In the genomic region with DNA sequence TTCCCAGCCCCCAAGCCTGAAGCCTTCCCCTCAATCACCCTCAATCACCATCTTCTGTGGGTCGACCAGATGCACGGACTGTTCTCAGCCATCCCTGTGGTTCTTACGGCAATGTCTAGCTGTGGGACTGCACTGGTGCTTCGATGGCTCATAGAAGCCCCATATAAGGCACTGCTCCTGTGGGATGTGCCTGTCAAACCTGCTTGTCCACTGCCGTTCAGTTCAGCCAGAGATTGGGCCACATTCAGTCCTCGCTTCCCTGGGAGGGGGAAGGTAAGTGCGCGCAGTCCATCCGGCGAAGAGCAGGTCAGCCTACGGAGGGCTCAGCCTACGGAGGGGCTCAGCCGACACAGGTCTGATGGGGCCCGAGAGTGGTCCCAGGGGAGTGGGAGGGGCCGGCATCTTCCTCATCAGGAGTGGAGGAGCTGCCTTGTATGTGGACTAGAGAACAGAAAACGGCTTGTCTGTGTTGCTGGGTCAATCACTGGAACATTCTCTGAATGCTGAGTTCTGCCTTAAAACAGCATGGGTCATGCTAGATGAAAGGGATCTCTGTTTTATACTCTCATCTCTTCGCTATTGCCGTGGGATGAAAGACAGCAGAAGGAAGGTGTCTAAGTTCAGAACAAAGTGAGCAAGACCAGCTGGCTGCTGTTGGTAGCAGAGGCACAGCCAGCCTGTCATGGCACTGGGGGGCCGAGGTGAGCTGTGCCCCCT, we compare ENCODE assay signal across 14 cellular contexts. TPM values are rescaled to one million over a fixed set of nuclear protein-coding genes. Genes with fewer than 3 reads are reported as not detected.
DNase-seq lines count a peak whose midpoint lies in the region; ATAC-seq and TF ChIP-seq lines count a peak whose summit lies in the region.
"Had no signal": no experiment of that assay in that cellular context is flagged by ENCODE, and none has a peak within 500 bp of the region (broad histone marks: within the 10 kb centered on the region; RNA-seq: fewer than 3 reads in every experiment).

A gene (plus strand): TSS at position 247 of the 717 bp plus-strand sequence. CDS start 11,409 bp downstream, outside the sequence.

- H3F3A ChIP-seq in PC-3 (ENCODE audit: low read length, unreplicated experiment), result no peaks in the 10 kb centered on the region

- H3K4me1 Mint-ChIP-seq in Calu3 (ENCODE audit: low read depth, unreplicated experiment) (peaks cover 30% of the 10 kb centered on the region), T-cell (no peaks in the 10 kb centered on the region)
- H3K4me1 Mint-ChIP-seq in natural killer cell treated with Interleukin-12 subunit alpha and Interleukin-12 subunit beta and Interleukin-15 and Interleukin-18, amount 100 ng/mL, for 72 hours (ENCODE audit: low read depth in 2 of 2), result no peaks in the 10 kb centered on the region

- H3K27me3 Mint-ChIP-seq in Calu3 (ENCODE audit: unreplicated experiment) (no peaks in the 10 kb centered on the region), T-cell (peaks cover 0 to 3% of the 10 kb centered on the region in 2 donors)
- peaks cover 6 to 10% of the 10 kb centered on the region in 2 donors for H3K27me3 Mint-ChIP-seq in natural killer cell treated with Interleukin-12 subunit alpha and Interleukin-12 subunit beta and Interleukin-15 and Interleukin-18, amount 100 ng/mL, for 72 hours

- TF ChIP-seq CTCF in Calu3 (IDR thresholded peaks at IDR 0.05; ENCODE audit: unreplicated experiment), result no peak
- no peak for TF ChIP-seq CTCF in PC-3 (conservative IDR thresholded peaks at IDR 0.05; ENCODE audit: low read depth, low read length)
- TF ChIP-seq CTCF in osteoblast (IDR thresholded peaks at IDR 0.05; ENCODE audit: extremely low read depth, low read depth, low read length), result no peak

- no peaks in the 10 kb centered on the region for H3K9me3 ChIP-seq in PC-3 (ENCODE audit: low read length)
- H3K9me3 ChIP-seq in osteoblast (ENCODE audit: low read depth, low read length), result no peaks in the 10 kb centered on the region
- H3K9me3 ChIP-seq: thoracic aorta had no signal

- H3K4me1 ChIP-seq in PC-3 (ENCODE audit: insufficient read depth, low read length) (peaks cover 10% of the 10 kb centered on the region), osteoblast (ENCODE audit: insufficient read depth, low read length) (no peaks in the 10 kb centered on the region)

- H3K27ac Mint-ChIP-seq in Calu3 (ENCODE audit: unreplicated experiment), result peak within 1 kb of the TSS; percentile 67
- no peak within 1 kb of the TSS for H3K27ac Mint-ChIP-seq in T-cell
- no peak within 1 kb of the TSS for H3K27ac Mint-ChIP-seq in natural killer cell treated with Interleukin-12 subunit alpha and Interleukin-12 subunit beta and Interleukin-15 and Interleukin-18, amount 100 ng/mL, for 72 hours
- H3K27ac Mint-ChIP-seq: progenitor cell of endocrine pancreas; T-helper 1 cell treated with Interleukin-12 subunit alpha and Interleukin-12 subunit beta and Interleukin-4 antibody, amounts not matched to agents 30 μg/mL and 1 μg/mL, for 36 hours had no signal

- intact Hi-C loops in Calu3 (cut with micrococcal nuclease; ENCODE audit: unreplicated experiment) (no loop called here), PC-3 (cut with micrococcal nuclease) (no loop called here)

- H3K9me3 Mint-ChIP-seq in Calu3 (ENCODE audit: low read depth, unreplicated experiment) (no peaks in the 10 kb centered on the region), T-cell (no peaks in the 10 kb centered on the region)
- H3K9me3 Mint-ChIP-seq in natural killer cell treated with Interleukin-12 subunit alpha and Interleukin-12 subunit beta and Interleukin-15 and Interleukin-18, amount 100 ng/mL, for 72 hours, result no peaks in the 10 kb centered on the region
- H3K9me3 Mint-ChIP-seq: T-helper 1 cell treated with Interleukin-12 subunit alpha and Interleukin-12 subunit beta and Interleukin-4 antibody, amounts not matched to agents 30 μg/mL and 1 μg/mL, for 36 hours had no signal

- no peaks in the 10 kb centered on the region for H3K36me3 ChIP-seq in PC-3 (ENCODE audit: low read depth, low read length)
- no peaks in the 10 kb centered on the region for H3K36me3 ChIP-seq in osteoblast (ENCODE audit: insufficient read depth, low read length)
- H3K36me3 ChIP-seq: thoracic aorta had no signal

- CTCF ChIA-PET in Calu3 (lab: Charles Lee) (interaction anchor here (0.5 to 1.0 kb wide), 2 partner anchors 69 to 373 kb away, joined by 3 to 7 read pairs; a partner anchor contains a TSS), PC-3 (lab: Charles Lee) (no interaction called here), T-cell (lab: Charles Lee) (no interaction called here)

- peak within 1 kb of the TSS; percentile 80 for H2AFZ ChIP-seq in PC-3 (ENCODE audit: low read length)
- no peak within 1 kb of the TSS for H2AFZ ChIP-seq in osteoblast (ENCODE audit: low read length)

- DNase-seq in Calu3, result peak; percentile 81
- DNase-seq in PC-3, result peak; percentile 91
- peak; percentile 60 for DNase-seq in foreskin melanocyte
- DNase-seq in osteoblast (ENCODE audit: insufficient read length, low spot score, missing footprints), result peak; percentile 75
- DNase-seq in T-cell, result no peak
- no peak for DNase-seq in natural killer cell treated with Interleukin-12 subunit alpha and Interleukin-12 subunit beta and Interleukin-15 and Interleukin-18, amount 100 ng/mL, for 72 hours (ENCODE audit: low spot score)
- no peak for DNase-seq in OCI-M2 (lab: John Stamatoyannopoulos, UW; ENCODE audit: unreplicated experiment)
- DNase-seq: DMS 273 treated with DMSO at 0.1 percent for 48 hours, erythroblast, NCI-H1092 had no signal

- H3K4me3 Mint-ChIP-seq in Calu3 (ENCODE audit: low read depth, unreplicated experiment) (peak within 1 kb of the TSS; percentile 72), T-cell (no peak within 1 kb of the TSS)
- no peak within 1 kb of the TSS for H3K4me3 Mint-ChIP-seq in natural killer cell treated with Interleukin-12 subunit alpha and Interleukin-12 subunit beta and Interleukin-15 and Interleukin-18, amount 100 ng/mL, for 72 hours
- H3K4me3 Mint-ChIP-seq: T-helper 1 cell treated with Interleukin-12 subunit alpha and Interleukin-12 subunit beta and Interleukin-4 antibody, amounts not matched to agents 30 μg/mL and 1 μg/mL, for 36 hours had no signal

- H3K4me3 ChIP-seq in PC-3 (ENCODE audit: low read length) (peak within 1 kb of the TSS; percentile 57), osteoblast (ENCODE audit: insufficient read depth, low read length) (no peak within 1 kb of the TSS)
- H3K4me3 ChIP-seq: thoracic aorta had no signal

- H3K36me3 Mint-ChIP-seq in Calu3 (ENCODE audit: insufficient read depth, unreplicated experiment) (peaks cover 16% of the 10 kb centered on the region), T-cell (no peaks in the 10 kb centered on the region)
- no peaks in the 10 kb centered on the region for H3K36me3 Mint-ChIP-seq in natural killer cell treated with Interleukin-12 subunit alpha and Interleukin-12 subunit beta and Interleukin-15 and Interleukin-18, amount 100 ng/mL, for 72 hours

- no peak within 1 kb of the TSS for H3K27ac ChIP-seq in PC-3 (ENCODE audit: low read length)
- H3K27ac ChIP-seq in osteoblast (ENCODE audit: low read depth, low read length), result no peak within 1 kb of the TSS
- H3K27ac ChIP-seq: thoracic aorta had no signal

- H4K20me1 ChIP-seq in PC-3 (ENCODE audit: low read length) (no peaks in the 10 kb centered on the region), osteoblast (ENCODE audit: insufficient read depth, low read length) (no peaks in the 10 kb centered on the region)

- ATAC-seq in PC-3 (peak; percentile 91), T-cell (replicated peaks in 1 of 4) (no peak), HG02870 (IDR thresholded peaks at IDR 0.05; ENCODE audit: unreplicated experiment) (no peak)
- ATAC-seq in natural killer cell treated with Interleukin-12 subunit alpha and Interleukin-12 subunit beta and Interleukin-15 and Interleukin-18, amount 100 ng/mL, for 72 hours, result no peak

- BruUV-seq in Calu3 (replicated peaks; lab: Mats Ljungman, UMichigan) (TSS peak; percentile 78), PC-3 (replicated peaks; lab: Mats Ljungman, UMichigan) (no TSS peak)

- H3K27me3 ChIP-seq in PC-3 (ENCODE audit: low read length), result no peaks in the 10 kb centered on the region
- H3K27me3 ChIP-seq in osteoblast (ENCODE audit: insufficient read depth, low read length), result peaks cover 4% of the 10 kb centered on the region

- no peaks in the 10 kb centered on the region for H3K9me2 ChIP-seq in PC-3 (replicated peaks; ENCODE audit: low read length)

- no peaks in the 10 kb centered on the region for H3K79me2 ChIP-seq in PC-3 (ENCODE audit: low read length)
- H3K79me2 ChIP-seq in osteoblast (ENCODE audit: insufficient read depth, low read length), result no peaks in the 10 kb centered on the region

- H3K9ac ChIP-seq in PC-3 (ENCODE audit: low read length), result no peak within 1 kb of the TSS

- POLR2A ChIA-PET in PC-3 (lab: Charles Lee; ENCODE audit: unreplicated experiment), result no interaction called here
- POLR2A ChIA-PET in T-cell (lab: Charles Lee), result no interaction called here

- H3K4me2 ChIP-seq in PC-3 (ENCODE audit: low read length), result peak within 1 kb of the TSS; percentile 77
- no peak within 1 kb of the TSS for H3K4me2 ChIP-seq in osteoblast (ENCODE audit: insufficient read depth, low read length)

RNA-seq across cellular contexts. Expression of the gene that starts here (rescaled TPM):
- total RNA-seq in Calu3 (2022) (5.9 and 7.4 TPM in 2 replicates), PC-3 (2014; rRNA removed) (2.3 and 4.4 TPM in 2 replicates), osteoblast (not detected in 2 replicates), T-cell (under 1 TPM in 2 of 5 donors, not detected in 3; 0.06 to 0.10 TPM)
- not detected for total RNA-seq in natural killer cell treated with Interleukin-12 subunit alpha and Interleukin-12 subunit beta and Interleukin-15 and Interleukin-18, amount 100 ng/mL, for 72 hours
- total RNA-seq: progenitor cell of endocrine pancreas, thoracic aorta had no signal

Comparison
In these comparisons a context has a peak if more than half of its experiments do, and no peak if none do; other contexts are left out.
1. Peak in DNase-seq in osteoblast; RNA of the gene not detected or under 1 TPM.
2. DNase-seq: peak in Calu3 (single experiment), PC-3 (single experiment) and foreskin melanocyte (single experiment); none in T-cell (0 of 34), natural killer cell treated with Interleukin-12 subunit alpha and Interleukin-12 subunit beta and Interleukin-15 and Interleukin-18, amount 100 ng/mL, for 72 hours (single experiment) and OCI-M2 (single experiment).